In genomic region chr15:100836501-100836900, GRCh38 we compare ENCODE assay signal across 31 cellular contexts. TPM values are rescaled to one million over a fixed set of nuclear protein-coding genes. Genes with fewer than 3 reads are reported as not detected.
"Had no signal": no experiment of that assay in that cellular context is flagged by ENCODE, and none has a peak within 500 bp of the region (broad histone marks: within the 10 kb centered on the region; RNA-seq: fewer than 3 reads in every experiment).

No MANE protein-coding gene starts in this region.

- DNase-seq: cortex of kidney; dorsolateral prefrontal cortex; effector CD4-positive, alpha-beta T cell; endodermal cell; foreskin keratinocyte; heart left ventricle; kidney; mesenchymal stem cell; mucosa of descending colon; naive B cell; right lobe of liver; small intestine; stimulated activated CD4-positive, alpha-beta T cell treated with anti-CD3 and anti-CD28 coated beads, Interleukin-15, amount 100 ng/mL, for 24 hours; stimulated activated CD4-positive, alpha-beta T cell treated with anti-CD3 and anti-CD28 coated beads, Interleukin-2, amount 100 ng/mL, for 48 hours; stimulated activated naive B cell treated with anti-CD40 and anti-IgM and Interleukin-4, amounts not matched to agents 10 μg/mL and 1 μg/mL and 100 μg/mL, for 72 hours; upper lobe of right lung; uterus had no signal

- H3K27ac ChIP-seq: dorsolateral prefrontal cortex, epithelial cell of prostate, foreskin keratinocyte, gastroesophageal sphincter, heart left ventricle, hepatocyte, neutrophil, parathyroid adenoma, right lobe of liver, thoracic aorta, tibial nerve, upper lobe of right lung, uterus had no signal

- H3K27ac Mint-ChIP-seq: endodermal cell; mesothelial cell of epicardium; naive B cell; natural killer cell treated with Interleukin-12 subunit alpha and Interleukin-12 subunit beta and Interleukin-15 and Interleukin-18, amount 100 ng/mL, for 72 hours; progenitor cell of endocrine pancreas; stimulated activated naive B cell treated with anti-CD40 and anti-IgM and Interleukin-4, amounts not matched to agents 10 μg/mL and 1 μg/mL and 100 μg/mL, for 72 hours; stimulated activated naive CD8-positive, alpha-beta T cell treated with anti-CD3 and anti-CD28 coated beads, Interleukin-15, Interleukin-2, amounts not matched to agents 100 ng/mL and 50 ng/mL, for 24 hours had no signal

- H3K79me2 ChIP-seq: hepatocyte, parathyroid adenoma had no signal

- ATAC-seq: esophagus mucosa; foreskin keratinocyte; gastroesophageal sphincter; heart left ventricle; left lobe of liver; mucosa of descending colon; natural killer cell treated with Interleukin-12 subunit alpha and Interleukin-12 subunit beta and Interleukin-15 and Interleukin-18, amount 100 ng/mL, for 72 hours; right lobe of liver; stimulated activated naive B cell treated with anti-CD40 and anti-IgM and Interleukin-4, amounts not matched to agents 10 μg/mL and 1 μg/mL and 100 μg/mL, for 72 hours; upper lobe of right lung had no signal

- H3K4me3 Mint-ChIP-seq: endodermal cell; mesothelial cell of epicardium; naive B cell; natural killer cell treated with Interleukin-12 subunit alpha and Interleukin-12 subunit beta and Interleukin-15 and Interleukin-18, amount 100 ng/mL, for 72 hours; neural crest cell; stimulated activated naive B cell treated with anti-CD40 and anti-IgM and Interleukin-4, amounts not matched to agents 10 μg/mL and 1 μg/mL and 100 μg/mL, for 72 hours; stimulated activated naive CD8-positive, alpha-beta T cell treated with anti-CD3 and anti-CD28 coated beads, Interleukin-15, Interleukin-2, amounts not matched to agents 100 ng/mL and 50 ng/mL, for 24 hours had no signal

- H3K9me3 ChIP-seq: gastroesophageal sphincter, mucosa of descending colon, neutrophil, right lobe of liver, thoracic aorta, tibial nerve, upper lobe of right lung, uterus had no signal

- H3K9ac ChIP-seq: parathyroid adenoma had no signal

- H3K4me1 ChIP-seq: foreskin keratinocyte, gastroesophageal sphincter, heart left ventricle, parathyroid adenoma, right lobe of liver, tibial nerve, upper lobe of right lung, uterus had no signal

- H3K9me3 Mint-ChIP-seq: naive B cell; natural killer cell treated with Interleukin-12 subunit alpha and Interleukin-12 subunit beta and Interleukin-15 and Interleukin-18, amount 100 ng/mL, for 72 hours; stimulated activated naive CD8-positive, alpha-beta T cell treated with anti-CD3 and anti-CD28 coated beads, Interleukin-15, Interleukin-2, amounts not matched to agents 100 ng/mL and 50 ng/mL, for 24 hours had no signal

- H3K36me3 ChIP-seq: gastroesophageal sphincter, heart left ventricle, neutrophil, right lobe of liver, thoracic aorta, tibial nerve, upper lobe of right lung, uterus had no signal

- H3K27me3 ChIP-seq: foreskin keratinocyte, hepatocyte, right lobe of liver, tibial nerve, upper lobe of right lung, uterus had no signal

- H3K4me1 Mint-ChIP-seq: mesothelial cell of epicardium, naive B cell, neural crest cell had no signal

- H3K36me3 Mint-ChIP-seq: naive B cell; natural killer cell treated with Interleukin-12 subunit alpha and Interleukin-12 subunit beta and Interleukin-15 and Interleukin-18, amount 100 ng/mL, for 72 hours; stimulated activated naive B cell treated with anti-CD40 and anti-IgM and Interleukin-4, amounts not matched to agents 10 μg/mL and 1 μg/mL and 100 μg/mL, for 72 hours had no signal

- H3K4me2 ChIP-seq: hepatocyte had no signal

- H3K4me3 ChIP-seq: dorsolateral prefrontal cortex, gastroesophageal sphincter, heart left ventricle, hepatocyte, mucosa of descending colon, right lobe of liver, thoracic aorta, tibial nerve, upper lobe of right lung, uterus had no signal

- H2AFZ ChIP-seq: hepatocyte, parathyroid adenoma had no signal

RNA-seq across cellular contexts. Expression of gene ALDH1A3, which starts 43.1 kb away (rescaled TPM):
- total RNA-seq: mesothelial cell of epicardium; natural killer cell treated with Interleukin-12 subunit alpha and Interleukin-12 subunit beta and Interleukin-15 and Interleukin-18, amount 100 ng/mL, for 72 hours had no signal
